ENCODE assay signal across 12 cellular contexts in the genomic region with DNA sequence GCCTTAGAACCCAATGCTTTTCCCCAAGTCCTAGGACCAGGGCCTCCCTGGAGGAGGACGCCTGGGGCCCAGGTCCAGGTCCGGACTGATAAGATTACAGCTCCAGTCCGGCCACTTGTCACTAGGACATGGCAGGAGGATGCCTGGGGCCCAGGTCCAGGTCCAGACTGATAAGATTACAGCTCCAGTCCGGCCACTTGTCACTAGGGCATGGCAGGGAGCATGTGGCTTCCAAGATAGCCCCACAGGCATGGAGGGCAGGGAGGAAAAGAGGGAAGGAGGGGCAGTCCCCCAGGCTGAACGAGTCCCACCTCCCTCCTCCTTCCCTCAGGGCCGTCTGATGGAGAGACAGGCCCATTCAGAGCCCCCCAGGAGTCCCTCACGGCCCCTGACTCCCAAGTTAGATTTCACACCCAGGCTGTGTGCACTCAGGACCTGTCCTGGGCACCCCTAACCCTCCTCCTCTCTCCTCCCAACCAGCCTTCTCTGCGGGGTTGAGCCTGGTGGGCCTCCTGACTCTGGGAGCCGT. TPM values are rescaled to one million over a fixed set of nuclear protein-coding genes. Genes with fewer than 3 reads are reported as not detected.
DNase-seq lines count a peak whose midpoint lies in the region; ATAC-seq, FAIRE-seq and TF ChIP-seq lines count a peak whose summit lies in the region.
"Had no signal": no experiment of that assay in that cellular context is flagged by ENCODE, and none has a peak within 500 bp of the region (broad histone marks: within the 10 kb centered on the region; RNA-seq: fewer than 3 reads in every experiment).

No MANE protein-coding gene starts in this region.

- intact Hi-C loops in ascending aorta (cut with DNase I) = loop anchor here (2.0 to 5.0 kb wide), 2 partner anchors 73 to 106 kb away; a partner anchor contains a TSS
- intact Hi-C loops in lower lobe of right lung (cut with DNase I) = loop anchor here (10.0 kb wide), 1 partner anchor 121 kb away; no protein-coding TSS in a partner anchor
- intact Hi-C loops in testis (cut with DNase I; ENCODE audit: low total_unique reads) = no loop called here

- no peak for FAIRE-seq in RCC 7860 (lab: Jason Lieb, UNC)

- H3K4me3 Mint-ChIP-seq in activated CD4-positive, alpha-beta T cell treated with anti-CD3 and anti-CD28 coated beads, Interleukin-2, amount 10 ng/mL, durations not matched to agents 7 days and 5 days = peak overlapping the region; percentile 96

- H3K4me1 ChIP-seq in ascending aorta (peaks cover 32 to 44% of the 10 kb centered on the region in 2 donors), lower lobe of right lung (peaks cover 56% of the 10 kb centered on the region), testis (peaks cover 49% of the 10 kb centered on the region)

- H3K27ac Mint-ChIP-seq in activated CD4-positive, alpha-beta T cell treated with anti-CD3 and anti-CD28 coated beads, Interleukin-2, amount 10 ng/mL, durations not matched to agents 7 days and 5 days = peak overlapping the region; percentile 85

- POLR2A ChIA-PET in activated CD4-positive, alpha-beta T cell treated with anti-CD3 and anti-CD28 coated beads, Interleukin-2, amount 10 ng/mL, durations not matched to agents 7 days and 5 days (lab: Charles Lee) = interaction anchor here (0.9 kb wide), 1 partner anchor 74 kb away, joined by 3 read pairs; a partner anchor contains a TSS

- ATAC-seq in lower lobe of right lung (no peak), GM18858 (IDR thresholded peaks at IDR 0.05; ENCODE audit: unreplicated experiment) (no peak), HG03095 (IDR thresholded peaks at IDR 0.05; ENCODE audit: unreplicated experiment) (no peak)

- H3K27me3 Mint-ChIP-seq in activated CD4-positive, alpha-beta T cell treated with anti-CD3 and anti-CD28 coated beads, Interleukin-2, amount 10 ng/mL, durations not matched to agents 7 days and 5 days = no peaks in the 10 kb centered on the region

- H3K36me3 ChIP-seq in ascending aorta = no peaks in the 10 kb centered on the region
- H3K36me3 ChIP-seq in lower lobe of right lung = no peaks in the 10 kb centered on the region
- H3K36me3 ChIP-seq in testis (ENCODE audit: low read depth, missing control alignments) = no peaks in the 10 kb centered on the region

- H3K4me3 ChIP-seq in ascending aorta (no peak overlapping the region), lower lobe of right lung (peak overlapping the region; percentile 47), testis (no peak overlapping the region)

- no peak for DNase-seq in activated CD4-positive, alpha-beta T cell treated with anti-CD3 and anti-CD28 coated beads, Interleukin-2, amount 10 ng/mL, durations not matched to agents 7 days and 5 days
- DNase-seq in activated CD4-positive, alpha-beta T cell treated with anti-CD3 and anti-CD28 coated beads for 1 hour = no peak
- no peak for DNase-seq in ascending aorta (ENCODE audit: low spot score in 2 of 2)
- peak; percentile 47 for DNase-seq in lower lobe of right lung
- peak; percentile 88 for DNase-seq in testis
- DNase-seq in RCC 7860 (ENCODE audit: low spot score) = no peak
- DNase-seq: central memory CD4-positive, alpha-beta T cell; NCI-H187; RPMI8226 had no signal

- WGBS in testis, 2 donors = 62 to 76% methylated on average over 8 to 9 of the region's 9 CpGs

- H3K27ac ChIP-seq in ascending aorta (peak overlapping the region; percentile 47 to 67), lower lobe of right lung (peak overlapping the region; percentile 38), testis (peak overlapping the region in 1 of 2 donors; percentile 37)

- H3K9me3 Mint-ChIP-seq in activated CD4-positive, alpha-beta T cell treated with anti-CD3 and anti-CD28 coated beads, Interleukin-2, amount 10 ng/mL, durations not matched to agents 7 days and 5 days = no peaks in the 10 kb centered on the region

- no peaks in the 10 kb centered on the region for H3K9me3 ChIP-seq in ascending aorta
- no peaks in the 10 kb centered on the region for H3K9me3 ChIP-seq in lower lobe of right lung
- no peaks in the 10 kb centered on the region for H3K9me3 ChIP-seq in testis

- peaks cover 33% of the 10 kb centered on the region for H3K36me3 Mint-ChIP-seq in activated CD4-positive, alpha-beta T cell treated with anti-CD3 and anti-CD28 coated beads, Interleukin-2, amount 10 ng/mL, durations not matched to agents 7 days and 5 days (ENCODE audit: low read depth)

- H3K27me3 ChIP-seq in ascending aorta (no peaks in the 10 kb centered on the region), lower lobe of right lung (ENCODE audit: low read depth) (no peaks in the 10 kb centered on the region), testis (no peaks in the 10 kb centered on the region)

- H3K4me1 Mint-ChIP-seq in activated CD4-positive, alpha-beta T cell treated with anti-CD3 and anti-CD28 coated beads, Interleukin-2, amount 10 ng/mL, durations not matched to agents 7 days and 5 days = peaks cover 56% of the 10 kb centered on the region

- TF ChIP-seq CTCF in ascending aorta (IDR thresholded peaks at IDR 0.05) = no peak
- TF ChIP-seq CTCF in lower lobe of right lung (IDR thresholded peaks at IDR 0.05) = no peak
- TF ChIP-seq CTCF in testis (IDR thresholded peaks at IDR 0.05) = no peak

- CTCF ChIA-PET in activated CD4-positive, alpha-beta T cell treated with anti-CD3 and anti-CD28 coated beads, Interleukin-2, amount 10 ng/mL, durations not matched to agents 7 days and 5 days (lab: Charles Lee) = interaction anchor here (1.3 to 7.0 kb wide), 7 partner anchors 9 to 229 kb away, joined by 3 to 134 read pairs (median 12); a partner anchor contains a TSS

- no peak for TF ChIP-seq POLR2A in testis (IDR thresholded peaks at IDR 0.05)

RNA-seq across cellular contexts. Expression of a gene that starts 1.9 kb away (rescaled TPM):
- total RNA-seq in activated CD4-positive, alpha-beta T cell treated with anti-CD3 and anti-CD28 coated beads, Interleukin-2, amount 10 ng/mL, durations not matched to agents 7 days and 5 days = 10 to 100 TPM; 77.6 to 98.9 TPM
- total RNA-seq in ascending aorta (1.9 TPM), lower lobe of right lung (12.5 TPM), testis (1 to 10 TPM; 1.0 to 1.1 TPM)
- polyA plus RNA-seq in testis (ENCODE audit: insufficient read depth, low read depth, low replicate concordance) = 1.5 TPM
- total RNA-seq: myocyte had no signal

RNA-seq across cellular contexts. Expression of a gene that starts 2.0 kb away (rescaled TPM):
- total RNA-seq in activated CD4-positive, alpha-beta T cell treated with anti-CD3 and anti-CD28 coated beads, Interleukin-2, amount 10 ng/mL, durations not matched to agents 7 days and 5 days = 10 to 100 TPM; 66.4 to 81.0 TPM
- total RNA-seq in ascending aorta (not detected), lower lobe of right lung (12.1 TPM), testis (under 1 TPM; 0.12 to 0.47 TPM)
- polyA plus RNA-seq in testis (ENCODE audit: insufficient read depth, low read depth, low replicate concordance) = 0.88 TPM
- total RNA-seq: myocyte had no signal

RNA-seq across cellular contexts. Expression of a gene that starts 33.3 kb away (rescaled TPM):
- under 1 TPM; 0.31 to 0.40 TPM for total RNA-seq in activated CD4-positive, alpha-beta T cell treated with anti-CD3 and anti-CD28 coated beads, Interleukin-2, amount 10 ng/mL, durations not matched to agents 7 days and 5 days
- total RNA-seq in ascending aorta (not detected), lower lobe of right lung (1.7 TPM), testis (1 to 10 TPM; 4.8 to 5.8 TPM)
- 1.3 TPM for polyA plus RNA-seq in testis (ENCODE audit: insufficient read depth, low read depth, low replicate concordance)
- total RNA-seq: myocyte had no signal

Comparison
In these comparisons a context has a peak if more than half of its experiments do, and no peak if none do; other contexts are left out.
1. DNase-seq: peak in lower lobe of right lung (single experiment) and testis (single experiment); none in activated CD4-positive, alpha-beta T cell treated with anti-CD3 and anti-CD28 coated beads, Interleukin-2, amount 10 ng/mL, durations not matched to agents 7 days and 5 days (single experiment), activated CD4-positive, alpha-beta T cell treated with anti-CD3 and anti-CD28 coated beads for 1 hour (single experiment), ascending aorta (0 of 2) and RCC 7860 (single experiment).